In the genomic region with DNA sequence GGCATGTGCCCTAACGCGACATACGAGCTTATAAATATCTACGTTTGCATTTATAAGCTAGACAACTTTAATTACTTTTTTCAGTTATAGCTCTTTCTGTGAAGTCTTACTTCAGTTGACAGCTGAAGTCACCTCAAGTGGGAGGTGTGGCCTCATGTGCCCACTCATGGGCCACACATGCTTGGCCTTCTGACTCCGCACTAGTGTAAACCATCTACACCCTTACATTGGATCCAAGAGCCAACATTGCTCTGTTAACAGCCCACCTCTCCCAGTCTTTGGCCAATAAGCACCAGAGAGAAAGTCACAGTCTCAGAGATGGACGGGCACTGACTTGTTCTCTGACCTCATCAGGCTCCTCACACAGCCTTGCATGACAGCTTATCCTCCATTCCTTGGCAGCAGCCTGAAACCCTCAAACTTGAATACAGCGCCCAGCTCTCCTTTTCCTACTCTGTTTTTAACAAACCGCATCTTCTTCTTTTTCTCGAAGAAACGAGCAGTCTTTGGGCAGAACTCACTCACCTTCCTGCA, we compare ENCODE assay signal across 21 cellular contexts.
"Had no signal": no experiment of that assay in that cellular context is flagged by ENCODE, and none has a peak within 500 bp of the region (broad histone marks: within the 10 kb centered on the region; RNA-seq: fewer than 3 reads in every experiment).

No MANE protein-coding gene starts in this region.

- H3K27ac ChIP-seq: coronary artery, esophagus squamous epithelium, ovary, right atrium auricular region, sigmoid colon, skin epidermis, testis, transverse colon had no signal

- DNase-seq: effector CD8-positive, alpha-beta T cell; esophagus squamous epithelium; foreskin fibroblast; kidney; left cardiac atrium; left ventricle myocardium superior; mucosa of descending colon; naive thymus-derived CD8-positive, alpha-beta T cell; nucleus accumbens; ovary; sigmoid colon; stimulated activated CD4-positive, alpha-beta T cell treated with anti-CD3 and anti-CD28 coated beads, Interleukin-2, amount 100 ng/mL, for 24 hours; stimulated activated CD4-positive, alpha-beta T cell treated with anti-CD3 and anti-CD28 coated beads, Interleukin-4, amount 100 ng/mL, for 4 hours; stimulated activated naive B cell treated with anti-CD40 and anti-IgM and Interleukin-4, amounts not matched to agents 10 μg/mL and 1 μg/mL and 100 μg/mL, for 72 hours; stimulated activated naive CD8-positive, alpha-beta T cell treated with anti-CD3 and anti-CD28 coated beads, Interleukin-15, amount 100 ng/mL, for 72 hours; testis; transverse colon had no signal

- H3K4me3 Mint-ChIP-seq: naive thymus-derived CD8-positive, alpha-beta T cell; neural crest cell; stimulated activated naive B cell treated with anti-CD40 and anti-IgM and Interleukin-4, amounts not matched to agents 10 μg/mL and 1 μg/mL and 100 μg/mL, for 72 hours; stimulated activated naive CD8-positive, alpha-beta T cell treated with anti-CD3 and anti-CD28 coated beads, Interleukin-15, amount 100 ng/mL, for 72 hours had no signal

- H3K9me3 ChIP-seq: esophagus squamous epithelium, mucosa of descending colon, ovary, right atrium auricular region, testis, transverse colon had no signal

- H3K9me3 Mint-ChIP-seq: stimulated activated naive B cell treated with anti-CD40 and anti-IgM and Interleukin-4, amounts not matched to agents 10 μg/mL and 1 μg/mL and 100 μg/mL, for 72 hours had no signal

- H3K4me3 ChIP-seq: coronary artery, esophagus squamous epithelium, mucosa of descending colon, ovary, right atrium auricular region, sigmoid colon, skin epidermis, testis, transverse colon had no signal

- H3K27me3 ChIP-seq: esophagus squamous epithelium, ovary, right atrium auricular region, sigmoid colon, testis, transverse colon had no signal

- H3K4me1 Mint-ChIP-seq: naive thymus-derived CD8-positive, alpha-beta T cell; stimulated activated naive B cell treated with anti-CD40 and anti-IgM and Interleukin-4, amounts not matched to agents 10 μg/mL and 1 μg/mL and 100 μg/mL, for 72 hours; stimulated activated naive CD8-positive, alpha-beta T cell treated with anti-CD3 and anti-CD28 coated beads, Interleukin-15, amount 100 ng/mL, for 72 hours had no signal

- H3K27ac Mint-ChIP-seq: stimulated activated naive B cell treated with anti-CD40 and anti-IgM and Interleukin-4, amounts not matched to agents 10 μg/mL and 1 μg/mL and 100 μg/mL, for 72 hours had no signal

- H3K36me3 ChIP-seq: esophagus squamous epithelium, ovary, right atrium auricular region, sigmoid colon, transverse colon had no signal

- ATAC-seq: left cardiac atrium; left ventricle myocardium superior; mucosa of descending colon; naive thymus-derived CD8-positive, alpha-beta T cell; stimulated activated naive B cell treated with anti-CD40 and anti-IgM and Interleukin-4, amounts not matched to agents 10 μg/mL and 1 μg/mL and 100 μg/mL, for 72 hours; stimulated activated naive CD8-positive, alpha-beta T cell treated with anti-CD3 and anti-CD28 coated beads, Interleukin-15, amount 100 ng/mL, for 72 hours had no signal

- H3K4me1 ChIP-seq: esophagus squamous epithelium, right atrium auricular region, sigmoid colon, testis, transverse colon had no signal
